Comparison of ENCODE assay signal across 2 cellular contexts in the genomic region with DNA sequence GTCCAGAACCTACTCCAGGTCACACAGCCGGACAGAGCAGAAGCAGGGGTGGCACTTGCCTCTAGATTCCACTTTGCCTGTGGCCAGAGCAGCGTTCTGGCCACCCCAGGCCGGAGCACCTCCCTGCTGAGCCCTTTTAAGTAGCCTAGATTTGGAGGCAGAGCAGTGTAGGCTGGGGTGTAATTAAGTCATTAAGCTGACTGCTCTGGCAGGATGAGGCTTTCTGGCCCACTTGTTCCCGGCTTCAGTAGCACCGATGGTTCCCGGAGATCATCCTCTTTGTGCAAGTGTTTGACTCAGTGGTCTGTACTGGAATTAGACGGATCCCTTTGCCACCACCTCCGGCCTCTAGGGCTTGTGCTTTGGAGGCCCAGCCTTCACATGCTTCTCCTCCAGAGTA.
TF ChIP-seq lines count a peak whose summit lies in the region.

No MANE protein-coding gene starts in this region.

TF ChIP-seq in HEK293, 187 proteins besides CTCF, POLR2A, EP300 and RAD21:
- TF ChIP-seq SP7 (tag by site-specific recombination; IDR thresholded peaks at IDR 0.05): peak; percentile 42; the same call in 1 of the 2 replicates
- TF ChIP-seq HOXD13 (CRISPR knock-in tag; IDR thresholded peaks at IDR 0.05; ENCODE audit: borderline replicate concordance): no peak
- TF ChIP-seq ZNF223 (tag by site-specific recombination; IDR thresholded peaks at IDR 0.05): no peak
- TF ChIP-seq ZNF843 (tag by site-specific recombination; IDR thresholded peaks at IDR 0.05): no peak

TF ChIP-seq in H1, 55 proteins besides CTCF, POLR2A, EP300 and RAD21:
- TF ChIP-seq GABPA (IDR thresholded peaks at IDR 0.05; ENCODE audit: borderline replicate concordance, insufficient read depth, low read length) (no peak), KDM4A (IDR thresholded peaks at IDR 0.05; ENCODE audit: low read depth, low read length, severe bottlenecking) (no peak), SP4 (IDR thresholded peaks at IDR 0.05; ENCODE audit: low read length) (no peak), BRCA1 (IDR thresholded peaks at IDR 0.05; ENCODE audit: low read depth, low read length) (no peak), SP2 (IDR thresholded peaks at IDR 0.05; ENCODE audit: low read length) (no peak), CBX5 (IDR thresholded peaks at IDR 0.05; ENCODE audit: low read depth, low read length) (no peak), YY1 (IDR thresholded peaks at IDR 0.05; ENCODE audit: low read depth, low read length) (no peak), CREB1 (IDR thresholded peaks at IDR 0.05) (no peak), FOSL1 (IDR thresholded peaks at IDR 0.05; ENCODE audit: insufficient read depth, low read depth, low read length) (no peak), EGR1 (IDR thresholded peaks at IDR 0.05; ENCODE audit: borderline replicate concordance, low read depth, low read length) (no peak), BACH1 (IDR thresholded peaks at IDR 0.05; ENCODE audit: low read length) (no peak), CBX8 (IDR thresholded peaks at IDR 0.05; ENCODE audit: borderline replicate concordance, low read depth, low read length) (no peak), CEBPB (IDR thresholded peaks at IDR 0.05; ENCODE audit: low read depth, low read length) (no peak), GTF2F1 (IDR thresholded peaks at IDR 0.05; ENCODE audit: borderline replicate concordance, low read depth, low read length) (no peak)
- TF ChIP-seq, protein P1, sequence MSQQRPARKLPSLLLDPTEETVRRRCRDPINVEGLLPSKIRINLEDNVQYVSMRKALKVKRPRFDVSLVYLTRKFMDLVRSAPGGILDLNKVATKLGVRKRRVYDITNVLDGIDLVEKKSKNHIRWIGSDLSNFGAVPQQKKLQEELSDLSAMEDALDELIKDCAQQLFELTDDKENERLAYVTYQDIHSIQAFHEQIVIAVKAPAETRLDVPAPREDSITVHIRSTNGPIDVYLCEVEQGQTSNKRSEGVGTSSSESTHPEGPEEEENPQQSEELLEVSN (IDR thresholded peaks at IDR 0.05): no peak
- TF ChIP-seq, protein P2, sequence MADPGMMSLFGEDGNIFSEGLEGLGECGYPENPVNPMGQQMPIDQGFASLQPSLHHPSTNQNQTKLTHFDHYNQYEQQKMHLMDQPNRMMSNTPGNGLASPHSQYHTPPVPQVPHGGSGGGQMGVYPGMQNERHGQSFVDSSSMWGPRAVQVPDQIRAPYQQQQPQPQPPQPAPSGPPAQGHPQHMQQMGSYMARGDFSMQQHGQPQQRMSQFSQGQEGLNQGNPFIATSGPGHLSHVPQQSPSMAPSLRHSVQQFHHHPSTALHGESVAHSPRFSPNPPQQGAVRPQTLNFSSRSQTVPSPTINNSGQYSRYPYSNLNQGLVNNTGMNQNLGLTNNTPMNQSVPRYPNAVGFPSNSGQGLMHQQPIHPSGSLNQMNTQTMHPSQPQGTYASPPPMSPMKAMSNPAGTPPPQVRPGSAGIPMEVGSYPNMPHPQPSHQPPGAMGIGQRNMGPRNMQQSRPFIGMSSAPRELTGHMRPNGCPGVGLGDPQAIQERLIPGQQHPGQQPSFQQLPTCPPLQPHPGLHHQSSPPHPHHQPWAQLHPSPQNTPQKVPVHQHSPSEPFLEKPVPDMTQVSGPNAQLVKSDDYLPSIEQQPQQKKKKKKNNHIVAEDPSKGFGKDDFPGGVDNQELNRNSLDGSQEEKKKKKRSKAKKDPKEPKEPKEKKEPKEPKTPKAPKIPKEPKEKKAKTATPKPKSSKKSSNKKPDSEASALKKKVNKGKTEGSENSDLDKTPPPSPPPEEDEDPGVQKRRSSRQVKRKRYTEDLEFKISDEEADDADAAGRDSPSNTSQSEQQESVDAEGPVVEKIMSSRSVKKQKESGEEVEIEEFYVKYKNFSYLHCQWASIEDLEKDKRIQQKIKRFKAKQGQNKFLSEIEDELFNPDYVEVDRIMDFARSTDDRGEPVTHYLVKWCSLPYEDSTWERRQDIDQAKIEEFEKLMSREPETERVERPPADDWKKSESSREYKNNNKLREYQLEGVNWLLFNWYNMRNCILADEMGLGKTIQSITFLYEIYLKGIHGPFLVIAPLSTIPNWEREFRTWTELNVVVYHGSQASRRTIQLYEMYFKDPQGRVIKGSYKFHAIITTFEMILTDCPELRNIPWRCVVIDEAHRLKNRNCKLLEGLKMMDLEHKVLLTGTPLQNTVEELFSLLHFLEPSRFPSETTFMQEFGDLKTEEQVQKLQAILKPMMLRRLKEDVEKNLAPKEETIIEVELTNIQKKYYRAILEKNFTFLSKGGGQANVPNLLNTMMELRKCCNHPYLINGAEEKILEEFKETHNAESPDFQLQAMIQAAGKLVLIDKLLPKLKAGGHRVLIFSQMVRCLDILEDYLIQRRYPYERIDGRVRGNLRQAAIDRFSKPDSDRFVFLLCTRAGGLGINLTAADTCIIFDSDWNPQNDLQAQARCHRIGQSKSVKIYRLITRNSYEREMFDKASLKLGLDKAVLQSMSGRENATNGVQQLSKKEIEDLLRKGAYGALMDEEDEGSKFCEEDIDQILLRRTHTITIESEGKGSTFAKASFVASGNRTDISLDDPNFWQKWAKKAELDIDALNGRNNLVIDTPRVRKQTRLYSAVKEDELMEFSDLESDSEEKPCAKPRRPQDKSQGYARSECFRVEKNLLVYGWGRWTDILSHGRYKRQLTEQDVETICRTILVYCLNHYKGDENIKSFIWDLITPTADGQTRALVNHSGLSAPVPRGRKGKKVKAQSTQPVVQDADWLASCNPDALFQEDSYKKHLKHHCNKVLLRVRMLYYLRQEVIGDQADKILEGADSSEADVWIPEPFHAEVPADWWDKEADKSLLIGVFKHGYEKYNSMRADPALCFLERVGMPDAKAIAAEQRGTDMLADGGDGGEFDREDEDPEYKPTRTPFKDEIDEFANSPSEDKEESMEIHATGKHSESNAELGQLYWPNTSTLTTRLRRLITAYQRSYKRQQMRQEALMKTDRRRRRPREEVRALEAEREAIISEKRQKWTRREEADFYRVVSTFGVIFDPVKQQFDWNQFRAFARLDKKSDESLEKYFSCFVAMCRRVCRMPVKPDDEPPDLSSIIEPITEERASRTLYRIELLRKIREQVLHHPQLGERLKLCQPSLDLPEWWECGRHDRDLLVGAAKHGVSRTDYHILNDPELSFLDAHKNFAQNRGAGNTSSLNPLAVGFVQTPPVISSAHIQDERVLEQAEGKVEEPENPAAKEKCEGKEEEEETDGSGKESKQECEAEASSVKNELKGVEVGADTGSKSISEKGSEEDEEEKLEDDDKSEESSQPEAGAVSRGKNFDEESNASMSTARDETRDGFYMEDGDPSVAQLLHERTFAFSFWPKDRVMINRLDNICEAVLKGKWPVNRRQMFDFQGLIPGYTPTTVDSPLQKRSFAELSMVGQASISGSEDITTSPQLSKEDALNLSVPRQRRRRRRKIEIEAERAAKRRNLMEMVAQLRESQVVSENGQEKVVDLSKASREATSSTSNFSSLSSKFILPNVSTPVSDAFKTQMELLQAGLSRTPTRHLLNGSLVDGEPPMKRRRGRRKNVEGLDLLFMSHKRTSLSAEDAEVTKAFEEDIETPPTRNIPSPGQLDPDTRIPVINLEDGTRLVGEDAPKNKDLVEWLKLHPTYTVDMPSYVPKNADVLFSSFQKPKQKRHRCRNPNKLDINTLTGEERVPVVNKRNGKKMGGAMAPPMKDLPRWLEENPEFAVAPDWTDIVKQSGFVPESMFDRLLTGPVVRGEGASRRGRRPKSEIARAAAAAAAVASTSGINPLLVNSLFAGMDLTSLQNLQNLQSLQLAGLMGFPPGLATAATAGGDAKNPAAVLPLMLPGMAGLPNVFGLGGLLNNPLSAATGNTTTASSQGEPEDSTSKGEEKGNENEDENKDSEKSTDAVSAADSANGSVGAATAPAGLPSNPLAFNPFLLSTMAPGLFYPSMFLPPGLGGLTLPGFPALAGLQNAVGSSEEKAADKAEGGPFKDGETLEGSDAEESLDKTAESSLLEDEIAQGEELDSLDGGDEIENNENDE (IDR thresholded peaks at IDR 0.05; ENCODE audit: insufficient replicate concordance, low read length): no peak
